ENCODE assay signal across 26 cellular contexts in genomic region chr3:197168063-197168462, GRCh38.
DNase-seq lines count a peak whose midpoint lies in the region; ATAC-seq and TF ChIP-seq lines count a peak whose summit lies in the region.
"Had no signal": no experiment of that assay in that cellular context is flagged by ENCODE, and none has a peak within 500 bp of the region (broad histone marks: within the 10 kb centered on the region; RNA-seq: fewer than 3 reads in every experiment).

No MANE protein-coding gene starts in this region.

- H3K9me3 ChIP-seq in SK-N-SH, result no peaks in the 10 kb centered on the region
- H3K9me3 ChIP-seq: left lung, SJCRH30, upper lobe of right lung had no signal

- peaks cover 3% of the 10 kb centered on the region for H3K9me3 Mint-ChIP-seq in mesothelial cell of epicardium
- no peaks in the 10 kb centered on the region for H3K9me3 Mint-ChIP-seq in natural killer cell

- peaks cover 44% of the 10 kb centered on the region; the same call in 1 of the 2 replicates for H3K79me2 ChIP-seq in SK-N-SH (ENCODE audit: insufficient read depth)

- ATAC-seq in SK-N-SH treated with all-trans-retinoic acid at 6 μM for 48 hours (no peak), natural killer cell (no peak)
- ATAC-seq: left lung; stimulated activated memory B cell treated with anti-CD40 and anti-IgM and Interleukin-4, amounts not matched to agents 10 μg/mL and 1 μg/mL and 100 μg/mL, for 72 hours; upper lobe of right lung had no signal

- POLR2A ChIA-PET in SK-N-SH (lab: Yijun Ruan, JAX), result no interaction called here

- no peak for TF ChIP-seq EP300 in SK-N-SH (IDR thresholded peaks at IDR 0.05; ENCODE audit: borderline replicate concordance in 1 of 2, low read depth in 1 of 2, low read length in 1 of 2)

- H3F3A ChIP-seq in SK-N-SH (replicated peaks; ENCODE audit: insufficient read depth), result no peaks in the 10 kb centered on the region

- no peaks in the 10 kb centered on the region for H3K27me3 Mint-ChIP-seq in mesothelial cell of epicardium (ENCODE audit: low read depth)
- H3K27me3 Mint-ChIP-seq in natural killer cell (ENCODE audit: low read depth in 2 of 2), result no peaks in the 10 kb centered on the region
- H3K27me3 Mint-ChIP-seq: activated naive CD8-positive, alpha-beta T cell; naive thymus-derived CD4-positive, alpha-beta T cell; stimulated activated memory B cell treated with anti-CD40 and anti-IgM and Interleukin-4, amounts not matched to agents 10 μg/mL and 1 μg/mL and 100 μg/mL, for 72 hours had no signal

- 0 out of 2 replicates have a peak, but pooled peaks cover 5% of the 10 kb centered on the region for H4K20me1 ChIP-seq in SK-N-SH (ENCODE audit: insufficient read depth)

- H3K36me3 Mint-ChIP-seq in mesothelial cell of epicardium (peaks cover 14% of the 10 kb centered on the region), natural killer cell (peaks cover 2% of the 10 kb centered on the region)

- peak overlapping the region; percentile 21 for H3K27ac Mint-ChIP-seq in mesothelial cell of epicardium
- H3K27ac Mint-ChIP-seq in natural killer cell, result no peak overlapping the region
- H3K27ac Mint-ChIP-seq: activated CD8-positive, alpha-beta T cell treated with anti-CD3 and anti-CD28 coated beads, Interleukin-2, amount 10 ng/mL, durations not matched to agents 7 days and 5 days; activated naive CD8-positive, alpha-beta T cell; stimulated activated memory B cell treated with anti-CD40 and anti-IgM and Interleukin-4, amounts not matched to agents 10 μg/mL and 1 μg/mL and 100 μg/mL, for 72 hours had no signal

- H3K4me1 Mint-ChIP-seq in mesothelial cell of epicardium (peaks cover 2% of the 10 kb centered on the region), natural killer cell (peaks cover 27 to 29% of the 10 kb centered on the region in 2 donors)

- WGBS in SK-N-SH (ENCODE audit: low lambda C conversion rate), result 91% methylated on average over 4 of the region's 4 CpGs

- no peak for TF ChIP-seq RAD21 in SK-N-SH (IDR thresholded peaks at IDR 0.05; ENCODE audit: low read length)

- H3K27me3 ChIP-seq in SK-N-SH (ENCODE audit: insufficient read depth) (no peaks in the 10 kb centered on the region), brain microvascular endothelial cell (replicated peaks) (no peaks in the 10 kb centered on the region)
- H3K27me3 ChIP-seq: BLaER1 treated with 17β-estradiol and CSF1 and Interleukin-3, amounts not matched to agents 10 nM and 100 nM; cardiac muscle cell; left lung; SJCRH30; upper lobe of right lung had no signal

- DNase-seq in SK-N-SH, result no peak
- DNase-seq in brain microvascular endothelial cell, result no peak
- DNase-seq in mesothelial cell of epicardium (ENCODE audit: low spot score in 2 of 2, unreplicated experiment in 2 of 2), result no peak
- no peak for DNase-seq in DMS53 (lab: John Stamatoyannopoulos, UW)
- DNase-seq in midbrain (lab: John Stamatoyannopoulos, UW), result no peak
- no peak for DNase-seq in EL
- no peak for DNase-seq in natural killer cell
- DNase-seq: activated CD8-positive, alpha-beta T cell treated with anti-CD3 and anti-CD28 coated beads, Interleukin-2, amount 10 ng/mL, durations not matched to agents 7 days and 5 days; activated effector memory CD4-positive, alpha-beta T cell treated with Interleukin-2 at 50 U/mL for 16 hours; DMS79 treated with DMSO at 0.1 percent for 48 hours; effector memory CD4-positive, alpha-beta T cell; GF-D8; islet precursor cell; left lung; NCI-H1048; NCI-H446 treated with DMSO at 0.1 percent for 48 hours; SJCRH30; upper lobe of right lung had no signal

- intact Hi-C loops in natural killer cell (cut with micrococcal nuclease), result no loop called here

- no peak overlapping the region for H3K4me3 ChIP-seq in SK-N-SH (ENCODE audit: low read depth in 2 of 2, low read length in 1 of 2)
- H3K4me3 ChIP-seq in brain microvascular endothelial cell (ENCODE audit: low read depth, low read length), result no peak overlapping the region
- H3K4me3 ChIP-seq: BLaER1 treated with 17β-estradiol and CSF1 and Interleukin-3, amounts not matched to agents 10 nM and 100 nM; cardiac muscle cell; coronary artery; left lung; SJCRH30; upper lobe of right lung had no signal

- no peak overlapping the region for H3K4me2 ChIP-seq in SK-N-SH
- H3K4me2 ChIP-seq: BLaER1 treated with 17β-estradiol and CSF1 and Interleukin-3, amounts not matched to agents 10 nM and 100 nM had no signal

- in situ Hi-C loops in brain microvascular endothelial cell (cut with HindIII; ENCODE audit: low pct_ligation_motif_present, low sequenced_read_pairs), result no loop called here

- no peak for TF ChIP-seq CTCF in SK-N-SH (IDR thresholded peaks at IDR 0.05)
- TF ChIP-seq CTCF in brain microvascular endothelial cell (IDR thresholded peaks at IDR 0.05; ENCODE audit: low read depth, low read length, missing control alignments), result no peak
- TF ChIP-seq CTCF in mesothelial cell of epicardium (IDR thresholded peaks at IDR 0.05; ENCODE audit: unreplicated experiment), result no peak
- TF ChIP-seq CTCF in natural killer cell (IDR thresholded peaks at IDR 0.05), result no peak

- H3K27ac ChIP-seq in SK-N-SH (ENCODE audit: low read depth in 2 of 2, low read length in 1 of 2), result peak overlapping the region; percentile 46 to 94; a peak in 3 of 4 replicates
- H3K27ac ChIP-seq in brain microvascular endothelial cell, result peak overlapping the region; percentile 37
- H3K27ac ChIP-seq: 22Rv1; BLaER1 treated with 17β-estradiol and CSF1 and Interleukin-3, amounts not matched to agents 10 nM and 100 nM; cardiac muscle cell; coronary artery; left lung; SJCRH30; upper lobe of right lung had no signal

- H3K9ac ChIP-seq in SK-N-SH, result no peak overlapping the region
- H3K9ac ChIP-seq: BLaER1 treated with 17β-estradiol and CSF1 and Interleukin-3, amounts not matched to agents 10 nM and 100 nM had no signal

- H3K9me2 ChIP-seq in SK-N-SH, result no peaks in the 10 kb centered on the region

- no peak overlapping the region for H2AFZ ChIP-seq in SK-N-SH (ENCODE audit: low read depth)

- CTCF ChIA-PET in SK-N-SH (lab: Yijun Ruan, JAX), result interaction anchor here (1.3 to 2.1 kb wide), 2 partner anchors 19 to 36 kb away, joined by 3 to 12 read pairs; no protein-coding TSS in a partner anchor

- peaks cover 0 to 36% of the 10 kb centered on the region in 2 experiments; a peak in 2 of 4 replicates for H3K4me1 ChIP-seq in SK-N-SH (ENCODE audit: control insufficient read depth in 1 of 2, insufficient read depth in 2 of 2, low read depth in 1 of 2, low read length in 1 of 2)
- H3K4me1 ChIP-seq: BLaER1 treated with 17β-estradiol and CSF1 and Interleukin-3, amounts not matched to agents 10 nM and 100 nM; SJCRH30; upper lobe of right lung had no signal

- H3K4me3 Mint-ChIP-seq in mesothelial cell of epicardium (no peak overlapping the region), natural killer cell (no peak overlapping the region)
- H3K4me3 Mint-ChIP-seq: activated CD8-positive, alpha-beta T cell treated with anti-CD3 and anti-CD28 coated beads, Interleukin-2, amount 10 ng/mL, durations not matched to agents 7 days and 5 days; activated naive CD8-positive, alpha-beta T cell; naive thymus-derived CD4-positive, alpha-beta T cell; stimulated activated memory B cell treated with anti-CD40 and anti-IgM and Interleukin-4, amounts not matched to agents 10 μg/mL and 1 μg/mL and 100 μg/mL, for 72 hours had no signal

- peaks cover 0 to 2% of the 10 kb centered on the region in 2 experiments for H3K36me3 ChIP-seq in SK-N-SH (replicated peaks in 1 of 2; ENCODE audit: control insufficient read depth in 1 of 2, insufficient read depth in 2 of 2, low read length in 1 of 2)
- H3K36me3 ChIP-seq in brain microvascular endothelial cell (replicated peaks), result peaks cover 3% of the 10 kb centered on the region
- H3K36me3 ChIP-seq: cardiac muscle cell, SJCRH30, upper lobe of right lung had no signal

TF ChIP-seq in SK-N-SH, 30 proteins besides CTCF, POLR2A, EP300 and RAD21 (continues in another document):
- TF ChIP-seq NRF1 (IDR thresholded peaks at IDR 0.05; ENCODE audit: low read depth, low read length) (no peak), FOSL2 (IDR thresholded peaks at IDR 0.05; ENCODE audit: borderline replicate concordance, low read depth) (no peak), YY1 (IDR thresholded peaks at IDR 0.05; ENCODE audit: low read depth) (no peak), EZH2phosphoT487 (IDR thresholded peaks at IDR 0.05; ENCODE audit: borderline replicate concordance, low read depth) (no peak), RXRA (IDR thresholded peaks at IDR 0.05; ENCODE audit: borderline replicate concordance, low read depth) (no peak), ELF1 (IDR thresholded peaks at IDR 0.05) (no peak), USF1 (IDR thresholded peaks at IDR 0.05; ENCODE audit: borderline replicate concordance, low read depth) (no peak), GABPA (IDR thresholded peaks at IDR 0.05; ENCODE audit: low read depth) (no peak), TCF12 (IDR thresholded peaks at IDR 0.05) (no peak), RFX5 (IDR thresholded peaks at IDR 0.05; ENCODE audit: low read length) (no peak)

TF ChIP-seq in SK-N-SH treated with all-trans-retinoic acid at 6 μM for 48 hours, 23 proteins besides CTCF, POLR2A, EP300 and RAD21:
- TF ChIP-seq CSDC2 (CRISPR knock-in tag; IDR thresholded peaks at IDR 0.05) (no peak), ZNF565 (CRISPR knock-in tag; conservative IDR thresholded peaks at IDR 0.05; ENCODE audit: low read depth) (no peak)
TF ChIP-seq in SK-N-SH treated with all-trans-retinoic acid at 6 μM for 48 hours: peak in this region for 0.
